In genomic region chrX:3377560-3377959, GRCh38 we compare ENCODE assay signal across 21 cellular contexts. TPM values are rescaled to one million over a fixed set of nuclear protein-coding genes. Genes with fewer than 3 reads are reported as not detected.
"Had no signal": no experiment of that assay in that cellular context is flagged by ENCODE, and none has a peak within 500 bp of the region (broad histone marks: within the 10 kb centered on the region; RNA-seq: fewer than 3 reads in every experiment).

No MANE protein-coding gene starts in this region.

- H3K27me3 Mint-ChIP-seq: stimulated activated memory B cell treated with anti-CD40 and anti-IgM and Interleukin-4, amounts not matched to agents 10 μg/mL and 1 μg/mL and 100 μg/mL, for 72 hours had no signal

- FAIRE-seq: pancreas had no signal

- H3K4me3 Mint-ChIP-seq: naive thymus-derived CD8-positive, alpha-beta T cell; neural crest cell; stimulated activated memory B cell treated with anti-CD40 and anti-IgM and Interleukin-4, amounts not matched to agents 10 μg/mL and 1 μg/mL and 100 μg/mL, for 72 hours had no signal

- H3K4me1 Mint-ChIP-seq: naive thymus-derived CD8-positive, alpha-beta T cell; neural crest cell; stimulated activated memory B cell treated with anti-CD40 and anti-IgM and Interleukin-4, amounts not matched to agents 10 μg/mL and 1 μg/mL and 100 μg/mL, for 72 hours had no signal

- H3K36me3 Mint-ChIP-seq: naive thymus-derived CD8-positive, alpha-beta T cell; stimulated activated memory B cell treated with anti-CD40 and anti-IgM and Interleukin-4, amounts not matched to agents 10 μg/mL and 1 μg/mL and 100 μg/mL, for 72 hours had no signal

- DNase-seq: cortex of kidney; dorsolateral prefrontal cortex; effector CD4-positive, alpha-beta T cell; foreskin fibroblast; gastrocnemius medialis; head of caudate nucleus; left ventricle myocardium superior; lower lobe of right lung; naive thymus-derived CD8-positive, alpha-beta T cell; pancreas; sigmoid colon; spleen; stimulated activated CD4-positive, alpha-beta T cell treated with anti-CD3 and anti-CD28 coated beads, Interleukin-4, amount 100 ng/mL, for 4 hours; stimulated activated naive CD8-positive, alpha-beta T cell treated with anti-CD3 and anti-CD28 coated beads, Interleukin-15, Interleukin-2, amounts not matched to agents 100 U/mL and 50 U/mL, for 24 hours; substantia nigra; testis; tibial artery; upper lobe of right lung; uterus had no signal

- H3K27ac Mint-ChIP-seq: stimulated activated memory B cell treated with anti-CD40 and anti-IgM and Interleukin-4, amounts not matched to agents 10 μg/mL and 1 μg/mL and 100 μg/mL, for 72 hours had no signal

RNA-seq across cellular contexts. Expression of gene MXRA5, which starts 31.1 kb away (rescaled TPM):
- total RNA-seq: naive thymus-derived CD8-positive, alpha-beta T cell had no signal
- polyA plus RNA-seq: naive thymus-derived CD8-positive, alpha-beta T cell had no signal
